1 cellular context compared by ENCODE assay signal in the genomic region with DNA sequence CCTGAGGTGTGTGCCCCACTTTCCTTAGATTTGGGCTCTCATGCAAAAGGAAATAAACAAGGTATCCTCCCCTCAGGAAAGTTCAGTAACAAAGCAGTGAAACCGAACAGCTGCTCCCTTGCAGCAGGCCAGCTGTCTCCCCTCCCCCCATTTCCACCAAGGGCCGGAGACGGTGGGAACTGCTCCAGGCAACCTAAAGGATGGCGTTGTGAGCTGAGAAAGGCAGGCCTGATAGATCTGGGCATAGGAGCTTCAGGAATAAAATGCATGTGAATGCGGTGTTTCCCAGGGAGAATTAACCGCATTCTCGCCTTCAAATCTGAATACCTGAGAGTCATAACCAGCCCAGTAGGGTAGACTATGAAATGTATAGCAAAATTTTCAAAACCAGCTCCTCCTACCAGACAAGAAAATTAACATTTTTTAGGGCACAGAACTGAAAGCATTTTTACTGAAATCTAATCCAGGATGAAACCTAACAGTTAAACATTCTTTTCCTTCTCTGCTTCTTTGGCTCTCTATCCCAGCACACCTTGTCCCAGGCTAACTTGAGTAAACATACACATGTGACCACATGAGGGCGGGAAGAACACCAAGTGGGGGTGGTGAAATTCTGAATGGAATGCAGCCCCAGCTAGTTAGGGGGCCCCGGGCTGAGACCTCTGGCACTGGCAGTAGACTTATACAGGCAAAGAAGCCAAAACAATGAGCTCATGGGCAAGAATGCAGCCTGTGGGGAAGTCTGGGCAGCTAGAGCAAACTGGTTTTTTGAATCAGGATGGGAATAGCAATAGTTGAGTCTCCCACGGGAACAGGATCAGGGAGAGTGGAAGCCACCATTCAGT.
TF ChIP-seq lines count a peak whose summit lies in the region.

No MANE protein-coding gene starts in this region.

TF ChIP-seq in HepG2, 621 proteins besides CTCF, POLR2A, EP300 and RAD21 (continued from another document and continues in another):
- TF ChIP-seq, protein P1, sequence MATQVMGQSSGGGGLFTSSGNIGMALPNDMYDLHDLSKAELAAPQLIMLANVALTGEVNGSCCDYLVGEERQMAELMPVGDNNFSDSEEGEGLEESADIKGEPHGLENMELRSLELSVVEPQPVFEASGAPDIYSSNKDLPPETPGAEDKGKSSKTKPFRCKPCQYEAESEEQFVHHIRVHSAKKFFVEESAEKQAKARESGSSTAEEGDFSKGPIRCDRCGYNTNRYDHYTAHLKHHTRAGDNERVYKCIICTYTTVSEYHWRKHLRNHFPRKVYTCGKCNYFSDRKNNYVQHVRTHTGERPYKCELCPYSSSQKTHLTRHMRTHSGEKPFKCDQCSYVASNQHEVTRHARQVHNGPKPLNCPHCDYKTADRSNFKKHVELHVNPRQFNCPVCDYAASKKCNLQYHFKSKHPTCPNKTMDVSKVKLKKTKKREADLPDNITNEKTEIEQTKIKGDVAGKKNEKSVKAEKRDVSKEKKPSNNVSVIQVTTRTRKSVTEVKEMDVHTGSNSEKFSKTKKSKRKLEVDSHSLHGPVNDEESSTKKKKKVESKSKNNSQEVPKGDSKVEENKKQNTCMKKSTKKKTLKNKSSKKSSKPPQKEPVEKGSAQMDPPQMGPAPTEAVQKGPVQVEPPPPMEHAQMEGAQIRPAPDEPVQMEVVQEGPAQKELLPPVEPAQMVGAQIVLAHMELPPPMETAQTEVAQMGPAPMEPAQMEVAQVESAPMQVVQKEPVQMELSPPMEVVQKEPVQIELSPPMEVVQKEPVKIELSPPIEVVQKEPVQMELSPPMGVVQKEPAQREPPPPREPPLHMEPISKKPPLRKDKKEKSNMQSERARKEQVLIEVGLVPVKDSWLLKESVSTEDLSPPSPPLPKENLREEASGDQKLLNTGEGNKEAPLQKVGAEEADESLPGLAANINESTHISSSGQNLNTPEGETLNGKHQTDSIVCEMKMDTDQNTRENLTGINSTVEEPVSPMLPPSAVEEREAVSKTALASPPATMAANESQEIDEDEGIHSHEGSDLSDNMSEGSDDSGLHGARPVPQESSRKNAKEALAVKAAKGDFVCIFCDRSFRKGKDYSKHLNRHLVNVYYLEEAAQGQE (IDR thresholded peaks at IDR 0.05; ENCODE audit: borderline replicate concordance in 1 of 2, low read depth in 1 of 2, low read length in 2 of 2), result no peak
- TF ChIP-seq ZSCAN22 (CRISPR knock-in tag; IDR thresholded peaks at IDR 0.05), result no peak
- TF ChIP-seq IRF2 (CRISPR knock-in tag; IDR thresholded peaks at IDR 0.05), result no peak; the same call in 1 of the 2 replicates
- no peak for TF ChIP-seq REL (CRISPR knock-in tag; conservative IDR thresholded peaks at IDR 0.05)
- no peak for TF ChIP-seq ZBTB20 (CRISPR knock-in tag; IDR thresholded peaks at IDR 0.05; ENCODE audit: borderline replicate concordance, low read depth)
- no peak for TF ChIP-seq PTBP1 (IDR thresholded peaks at IDR 0.05; ENCODE audit: low read depth, low read length, poor library complexity, severe bottlenecking)
- TF ChIP-seq ZNF3 (CRISPR knock-in tag; IDR thresholded peaks at IDR 0.05), result no peak
- no peak for TF ChIP-seq FLYWCH1 (CRISPR knock-in tag; IDR thresholded peaks at IDR 0.05)
- TF ChIP-seq ZNF207 (IDR thresholded peaks at IDR 0.05; ENCODE audit: borderline replicate concordance), result no peak
- TF ChIP-seq ZNF124 (CRISPR knock-in tag; IDR thresholded peaks at IDR 0.05), result no peak
- TF ChIP-seq, protein P2, sequence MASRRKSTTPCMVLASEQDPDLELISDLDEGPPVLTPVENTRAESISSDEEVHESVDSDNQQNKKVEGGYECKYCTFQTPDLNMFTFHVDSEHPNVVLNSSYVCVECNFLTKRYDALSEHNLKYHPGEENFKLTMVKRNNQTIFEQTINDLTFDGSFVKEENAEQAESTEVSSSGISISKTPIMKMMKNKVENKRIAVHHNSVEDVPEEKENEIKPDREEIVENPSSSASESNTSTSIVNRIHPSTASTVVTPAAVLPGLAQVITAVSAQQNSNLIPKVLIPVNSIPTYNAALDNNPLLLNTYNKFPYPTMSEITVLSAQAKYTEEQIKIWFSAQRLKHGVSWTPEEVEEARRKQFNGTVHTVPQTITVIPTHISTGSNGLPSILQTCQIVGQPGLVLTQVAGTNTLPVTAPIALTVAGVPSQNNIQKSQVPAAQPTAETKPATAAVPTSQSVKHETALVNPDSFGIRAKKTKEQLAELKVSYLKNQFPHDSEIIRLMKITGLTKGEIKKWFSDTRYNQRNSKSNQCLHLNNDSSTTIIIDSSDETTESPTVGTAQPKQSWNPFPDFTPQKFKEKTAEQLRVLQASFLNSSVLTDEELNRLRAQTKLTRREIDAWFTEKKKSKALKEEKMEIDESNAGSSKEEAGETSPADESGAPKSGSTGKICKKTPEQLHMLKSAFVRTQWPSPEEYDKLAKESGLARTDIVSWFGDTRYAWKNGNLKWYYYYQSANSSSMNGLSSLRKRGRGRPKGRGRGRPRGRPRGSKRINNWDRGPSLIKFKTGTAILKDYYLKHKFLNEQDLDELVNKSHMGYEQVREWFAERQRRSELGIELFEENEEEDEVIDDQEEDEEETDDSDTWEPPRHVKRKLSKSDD (CRISPR knock-in tag; IDR thresholded peaks at IDR 0.05; ENCODE audit: low read depth), result no peak
- no peak for TF ChIP-seq CREB1 (IDR thresholded peaks at IDR 0.05)
- TF ChIP-seq CREB1 (CRISPR knock-in tag; IDR thresholded peaks at IDR 0.05), result 0 out of 2 replicates have a peak, but pooled peaks have one; percentile 36
- no peak for TF ChIP-seq ZFP36L1 (CRISPR knock-in tag; IDR thresholded peaks at IDR 0.05)
- TF ChIP-seq ZNF616 (CRISPR knock-in tag; IDR thresholded peaks at IDR 0.05; ENCODE audit: low read depth), result no peak
- TF ChIP-seq, protein P3, sequence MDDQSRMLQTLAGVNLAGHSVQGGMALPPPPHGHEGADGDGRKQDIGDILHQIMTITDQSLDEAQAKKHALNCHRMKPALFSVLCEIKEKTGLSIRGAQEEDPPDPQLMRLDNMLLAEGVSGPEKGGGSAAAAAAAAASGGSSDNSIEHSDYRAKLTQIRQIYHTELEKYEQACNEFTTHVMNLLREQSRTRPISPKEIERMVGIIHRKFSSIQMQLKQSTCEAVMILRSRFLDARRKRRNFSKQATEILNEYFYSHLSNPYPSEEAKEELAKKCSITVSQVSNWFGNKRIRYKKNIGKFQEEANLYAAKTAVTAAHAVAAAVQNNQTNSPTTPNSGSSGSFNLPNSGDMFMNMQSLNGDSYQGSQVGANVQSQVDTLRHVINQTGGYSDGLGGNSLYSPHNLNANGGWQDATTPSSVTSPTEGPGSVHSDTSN (CRISPR knock-in tag; IDR thresholded peaks at IDR 0.05; ENCODE audit: borderline replicate concordance), result no peak
- TF ChIP-seq, protein P4, sequence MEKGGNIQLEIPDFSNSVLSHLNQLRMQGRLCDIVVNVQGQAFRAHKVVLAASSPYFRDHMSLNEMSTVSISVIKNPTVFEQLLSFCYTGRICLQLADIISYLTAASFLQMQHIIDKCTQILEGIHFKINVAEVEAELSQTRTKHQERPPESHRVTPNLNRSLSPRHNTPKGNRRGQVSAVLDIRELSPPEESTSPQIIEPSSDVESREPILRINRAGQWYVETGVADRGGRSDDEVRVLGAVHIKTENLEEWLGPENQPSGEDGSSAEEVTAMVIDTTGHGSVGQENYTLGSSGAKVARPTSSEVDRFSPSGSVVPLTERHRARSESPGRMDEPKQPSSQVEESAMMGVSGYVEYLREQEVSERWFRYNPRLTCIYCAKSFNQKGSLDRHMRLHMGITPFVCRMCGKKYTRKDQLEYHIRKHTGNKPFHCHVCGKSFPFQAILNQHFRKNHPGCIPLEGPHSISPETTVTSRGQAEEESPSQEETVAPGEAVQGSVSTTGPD (CRISPR knock-in tag; IDR thresholded peaks at IDR 0.05), result peak; percentile 66; the same call in 1 of the 2 replicates
- no peak for TF ChIP-seq PCBP2 (optimal IDR thresholded peaks at IDR 0.05; ENCODE audit: low read depth, low read length, poor library complexity, severe bottlenecking)
- TF ChIP-seq U2AF2 (IDR thresholded peaks at IDR 0.05; ENCODE audit: low read depth, low read length), result no peak
- TF ChIP-seq, protein P5, sequence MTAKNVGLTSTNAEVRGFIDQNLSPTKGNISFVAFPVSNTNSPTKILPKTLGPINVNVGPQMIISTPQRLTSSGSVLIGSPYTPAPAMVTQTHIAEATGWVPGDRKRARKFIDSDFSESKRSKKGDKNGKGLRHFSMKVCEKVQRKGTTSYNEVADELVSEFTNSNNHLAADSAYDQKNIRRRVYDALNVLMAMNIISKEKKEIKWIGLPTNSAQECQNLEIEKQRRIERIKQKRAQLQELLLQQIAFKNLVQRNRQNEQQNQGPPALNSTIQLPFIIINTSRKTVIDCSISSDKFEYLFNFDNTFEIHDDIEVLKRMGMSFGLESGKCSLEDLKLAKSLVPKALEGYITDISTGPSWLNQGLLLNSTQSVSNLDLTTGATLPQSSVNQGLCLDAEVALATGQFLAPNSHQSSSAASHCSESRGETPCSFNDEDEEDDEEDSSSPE (CRISPR knock-in tag; IDR thresholded peaks at IDR 0.05), result peak; percentile 92
- TF ChIP-seq, protein P6, sequence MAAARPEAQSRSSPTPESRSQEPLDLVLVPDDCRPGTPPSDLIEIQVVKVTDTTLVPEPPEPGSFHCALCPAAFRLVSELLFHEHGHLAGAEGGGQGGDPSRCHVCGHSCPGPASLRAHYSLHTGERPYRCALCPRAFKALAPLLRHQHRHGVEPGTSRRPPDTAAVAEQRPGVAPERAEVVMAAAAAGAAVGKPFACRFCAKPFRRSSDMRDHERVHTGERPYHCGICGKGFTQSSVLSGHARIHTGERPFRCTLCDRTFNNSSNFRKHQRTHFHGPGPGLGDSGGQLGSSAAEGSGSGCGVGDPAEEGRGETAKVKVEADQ (CRISPR knock-in tag; IDR thresholded peaks at IDR 0.05; ENCODE audit: borderline replicate concordance), result no peak
- no peak for TF ChIP-seq ZNF33A (CRISPR knock-in tag; IDR thresholded peaks at IDR 0.05; ENCODE audit: borderline replicate concordance)
- no peak for TF ChIP-seq FOSL1 (CRISPR knock-in tag; IDR thresholded peaks at IDR 0.05; ENCODE audit: borderline replicate concordance)
- TF ChIP-seq HCFC1 (IDR thresholded peaks at IDR 0.05; ENCODE audit: low read depth, low read length), result no peak
- TF ChIP-seq NFE2 (CRISPR knock-in tag; IDR thresholded peaks at IDR 0.05), result no peak
- peak; percentile 83 for TF ChIP-seq HDAC2 (CRISPR knock-in tag; IDR thresholded peaks at IDR 0.05)
- TF ChIP-seq, protein P7, sequence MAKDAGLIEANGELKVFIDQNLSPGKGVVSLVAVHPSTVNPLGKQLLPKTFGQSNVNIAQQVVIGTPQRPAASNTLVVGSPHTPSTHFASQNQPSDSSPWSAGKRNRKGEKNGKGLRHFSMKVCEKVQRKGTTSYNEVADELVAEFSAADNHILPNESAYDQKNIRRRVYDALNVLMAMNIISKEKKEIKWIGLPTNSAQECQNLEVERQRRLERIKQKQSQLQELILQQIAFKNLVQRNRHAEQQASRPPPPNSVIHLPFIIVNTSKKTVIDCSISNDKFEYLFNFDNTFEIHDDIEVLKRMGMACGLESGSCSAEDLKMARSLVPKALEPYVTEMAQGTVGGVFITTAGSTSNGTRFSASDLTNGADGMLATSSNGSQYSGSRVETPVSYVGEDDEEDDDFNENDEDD (CRISPR knock-in tag; IDR thresholded peaks at IDR 0.05; ENCODE audit: borderline replicate concordance), result peak; percentile 93
- no peak for TF ChIP-seq ZNF205 (CRISPR knock-in tag; IDR thresholded peaks at IDR 0.05)
- TF ChIP-seq, protein P8, sequence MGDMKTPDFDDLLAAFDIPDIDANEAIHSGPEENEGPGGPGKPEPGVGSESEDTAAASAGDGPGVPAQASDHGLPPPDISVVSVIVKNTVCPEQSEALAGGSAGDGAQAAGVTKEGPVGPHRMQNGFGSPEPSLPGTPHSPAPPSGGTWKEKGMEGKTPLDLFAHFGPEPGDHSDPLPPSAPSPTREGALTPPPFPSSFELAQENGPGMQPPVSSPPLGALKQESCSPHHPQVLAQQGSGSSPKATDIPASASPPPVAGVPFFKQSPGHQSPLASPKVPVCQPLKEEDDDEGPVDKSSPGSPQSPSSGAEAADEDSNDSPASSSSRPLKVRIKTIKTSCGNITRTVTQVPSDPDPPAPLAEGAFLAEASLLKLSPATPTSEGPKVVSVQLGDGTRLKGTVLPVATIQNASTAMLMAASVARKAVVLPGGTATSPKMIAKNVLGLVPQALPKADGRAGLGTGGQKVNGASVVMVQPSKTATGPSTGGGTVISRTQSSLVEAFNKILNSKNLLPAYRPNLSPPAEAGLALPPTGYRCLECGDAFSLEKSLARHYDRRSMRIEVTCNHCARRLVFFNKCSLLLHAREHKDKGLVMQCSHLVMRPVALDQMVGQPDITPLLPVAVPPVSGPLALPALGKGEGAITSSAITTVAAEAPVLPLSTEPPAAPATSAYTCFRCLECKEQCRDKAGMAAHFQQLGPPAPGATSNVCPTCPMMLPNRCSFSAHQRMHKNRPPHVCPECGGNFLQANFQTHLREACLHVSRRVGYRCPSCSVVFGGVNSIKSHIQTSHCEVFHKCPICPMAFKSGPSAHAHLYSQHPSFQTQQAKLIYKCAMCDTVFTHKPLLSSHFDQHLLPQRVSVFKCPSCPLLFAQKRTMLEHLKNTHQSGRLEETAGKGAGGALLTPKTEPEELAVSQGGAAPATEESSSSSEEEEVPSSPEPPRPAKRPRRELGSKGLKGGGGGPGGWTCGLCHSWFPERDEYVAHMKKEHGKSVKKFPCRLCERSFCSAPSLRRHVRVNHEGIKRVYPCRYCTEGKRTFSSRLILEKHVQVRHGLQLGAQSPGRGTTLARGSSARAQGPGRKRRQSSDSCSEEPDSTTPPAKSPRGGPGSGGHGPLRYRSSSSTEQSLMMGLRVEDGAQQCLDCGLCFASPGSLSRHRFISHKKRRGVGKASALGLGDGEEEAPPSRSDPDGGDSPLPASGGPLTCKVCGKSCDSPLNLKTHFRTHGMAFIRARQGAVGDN (CRISPR knock-in tag; IDR thresholded peaks at IDR 0.05), result peak; percentile 22; the same call in 1 of the 2 replicates
- TF ChIP-seq ZNF496 (CRISPR knock-in tag; IDR thresholded peaks at IDR 0.05; ENCODE audit: insufficient replicate concordance), result no peak
- no peak for TF ChIP-seq ZNF790 (CRISPR knock-in tag; IDR thresholded peaks at IDR 0.05; ENCODE audit: borderline replicate concordance)
- 0 out of 2 replicates have a peak, but pooled peaks have one; percentile 10 for TF ChIP-seq BHLHE40 (IDR thresholded peaks at IDR 0.05; ENCODE audit: low read length)
- no peak for TF ChIP-seq ZNF564 (CRISPR knock-in tag; IDR thresholded peaks at IDR 0.05)
- TF ChIP-seq ZSCAN21 (CRISPR knock-in tag; IDR thresholded peaks at IDR 0.05; ENCODE audit: borderline replicate concordance), result no peak
- TF ChIP-seq ATF1 (CRISPR knock-in tag; IDR thresholded peaks at IDR 0.05), result no peak
- TF ChIP-seq XBP1 (CRISPR knock-in tag; IDR thresholded peaks at IDR 0.05), result no peak
- TF ChIP-seq, protein P9, sequence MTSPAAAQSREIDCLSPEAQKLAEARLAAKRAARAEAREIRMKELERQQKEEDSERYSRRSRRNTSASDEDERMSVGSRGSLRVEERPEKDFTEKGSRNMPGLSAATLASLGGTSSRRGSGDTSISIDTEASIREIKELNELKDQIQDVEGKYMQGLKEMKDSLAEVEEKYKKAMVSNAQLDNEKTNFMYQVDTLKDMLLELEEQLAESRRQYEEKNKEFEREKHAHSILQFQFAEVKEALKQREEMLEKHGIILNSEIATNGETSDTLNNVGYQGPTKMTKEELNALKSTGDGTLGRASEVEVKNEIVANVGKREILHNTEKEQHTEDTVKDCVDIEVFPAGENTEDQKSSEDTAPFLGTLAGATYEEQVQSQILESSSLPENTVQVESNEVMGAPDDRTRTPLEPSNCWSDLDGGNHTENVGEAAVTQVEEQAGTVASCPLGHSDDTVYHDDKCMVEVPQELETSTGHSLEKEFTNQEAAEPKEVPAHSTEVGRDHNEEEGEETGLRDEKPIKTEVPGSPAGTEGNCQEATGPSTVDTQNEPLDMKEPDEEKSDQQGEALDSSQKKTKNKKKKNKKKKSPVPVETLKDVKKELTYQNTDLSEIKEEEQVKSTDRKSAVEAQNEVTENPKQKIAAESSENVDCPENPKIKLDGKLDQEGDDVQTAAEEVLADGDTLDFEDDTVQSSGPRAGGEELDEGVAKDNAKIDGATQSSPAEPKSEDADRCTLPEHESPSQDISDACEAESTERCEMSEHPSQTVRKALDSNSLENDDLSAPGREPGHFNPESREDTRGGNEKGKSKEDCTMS (CRISPR knock-in tag; conservative IDR thresholded peaks at IDR 0.05), result no peak
- TF ChIP-seq BORCS8-MEF2B (CRISPR knock-in tag; IDR thresholded peaks at IDR 0.05), result no peak
